14 cellular contexts compared by ENCODE assay signal in the genomic region with DNA sequence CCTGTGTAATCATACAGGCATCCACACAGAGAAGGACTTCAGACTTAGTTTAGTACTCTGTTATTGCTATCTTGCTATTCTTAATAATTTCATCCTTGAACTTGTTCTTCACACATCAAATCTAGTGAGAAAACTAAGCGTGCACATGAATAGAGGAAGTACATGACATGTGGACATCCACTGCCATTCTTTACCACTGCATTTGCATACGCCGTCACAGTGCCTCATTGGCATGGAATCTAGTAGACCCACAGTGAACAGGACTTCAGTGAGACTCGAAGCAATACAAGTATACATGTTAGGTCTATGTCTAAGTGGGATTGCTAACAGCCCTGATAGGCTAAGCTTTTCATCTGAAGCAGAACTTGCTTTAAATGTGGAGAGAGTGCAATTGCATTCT.
DNase-seq lines count a peak whose midpoint lies in the region; ATAC-seq, FAIRE-seq and TF ChIP-seq lines count a peak whose summit lies in the region.
"Had no signal": no experiment of that assay in that cellular context is flagged by ENCODE, and none has a peak within 500 bp of the region (broad histone marks: within the 10 kb centered on the region; RNA-seq: fewer than 3 reads in every experiment).

No MANE protein-coding gene starts in this region.

- no peak overlapping the region for H3K4me2 ChIP-seq in HepG2 (ENCODE audit: low read depth, low read length)

- intact Hi-C loops in HepG2 (cut with micrococcal nuclease; ENCODE audit: unreplicated experiment) = no loop called here

- H3K4me3 ChIP-seq in HepG2 (replicated peaks in 1 of 3; ENCODE audit: insufficient read depth in 1 of 3, low read depth in 2 of 3, low read length in 3 of 3) = no peak overlapping the region

- no peaks in the 10 kb centered on the region for H3K4me1 ChIP-seq in HepG2 (ENCODE audit: insufficient read depth, low read length)

- FAIRE-seq in HepG2 (lab: Jason Lieb, UNC) = no peak

- no peak for TF ChIP-seq EP300 in HepG2 (IDR thresholded peaks at IDR 0.05; ENCODE audit: low read depth in 2 of 2, low read length in 2 of 2)
- no peak for TF ChIP-seq EP300 in HepG2 (CRISPR knock-in tag; IDR thresholded peaks at IDR 0.05; ENCODE audit: borderline replicate concordance)

- H3K27me3 ChIP-seq in HepG2 (ENCODE audit: control insufficient read depth in 1 of 2, insufficient read depth in 2 of 2, low read length in 2 of 2) = no peaks in the 10 kb centered on the region

- TF ChIP-seq RAD21 in HepG2 (CRISPR knock-in tag; IDR thresholded peaks at IDR 0.05) = no peak

- H2AFZ ChIP-seq in HepG2 (ENCODE audit: low read length) = no peak overlapping the region

- no peaks in the 10 kb centered on the region for H4K20me1 ChIP-seq in HepG2 (ENCODE audit: insufficient read depth, low read length)

- no peak for TF ChIP-seq CTCF in HepG2 (CRISPR knock-in tag; IDR thresholded peaks at IDR 0.05)

- POLR2A ChIA-PET in HepG2 (lab: Yijun Ruan, JAX) = no interaction called here

- no peak overlapping the region for H3K9ac ChIP-seq in HepG2 (ENCODE audit: insufficient read depth, low read depth, low read length)

- ATAC-seq in GM18499 (IDR thresholded peaks at IDR 0.05; ENCODE audit: insufficient read depth, unreplicated experiment) (peak; percentile 73), GM19455 (IDR thresholded peaks at IDR 0.05; ENCODE audit: unreplicated experiment) (peak; percentile 78), HG02870 (IDR thresholded peaks at IDR 0.05; ENCODE audit: unreplicated experiment) (peak; percentile 79), HG03520 (IDR thresholded peaks at IDR 0.05; ENCODE audit: unreplicated experiment) (peak; percentile 93), HepG2 (no peak), HG02571 (IDR thresholded peaks at IDR 0.05; ENCODE audit: unreplicated experiment) (no peak)
- ATAC-seq: activated CD4-positive, CD25-positive, alpha-beta regulatory T cell treated with anti-CD3 and anti-CD28 coated beads, Interleukin-2, amount 50 U/mL, for 24 hours; SK-N-SH treated with all-trans-retinoic acid at 6 μM for 48 hours had no signal

- 0% methylated on average over 4 of the region's 4 CpGs for WGBS in HepG2 (ENCODE audit: low lambda C conversion rate)

- DNase-seq in HCEC 1CT (no peak), amygdala (lab: John Stamatoyannopoulos, UW) (no peak), HepG2 (ENCODE audit: low spot score) (no peak)
- DNase-seq: activated T-cell treated with anti-CD3 and anti-CD28 coated beads, Interleukin-2, amount 50 U/mL, for 1 hour; H9; NCI-H187; stimulated activated CD4-positive, alpha-beta T cell treated with anti-CD3 and anti-CD28 coated beads, Interleukin-1b, Interleukin-23, amount 100 ng/mL, for 48 hours had no signal

- H3K27ac ChIP-seq in HepG2 (ENCODE audit: extremely low read length, insufficient read depth, low read length) = no peak overlapping the region

- no peaks in the 10 kb centered on the region for H3K36me3 ChIP-seq in HepG2 (replicated peaks in 1 of 2; ENCODE audit: control insufficient read depth in 1 of 2, insufficient read depth in 2 of 2, low read length in 2 of 2)

- no peaks in the 10 kb centered on the region for H3K9me3 ChIP-seq in HepG2 (ENCODE audit: low read length)

- no peaks in the 10 kb centered on the region for H3K79me2 ChIP-seq in HepG2 (ENCODE audit: insufficient read depth, low read length)

- in situ Hi-C loops in HepG2 (cut with HindIII; ENCODE audit: extremely low pct_ligation_motif_present, low pct_unique_long_range_greater_than_20kb) = no loop called here

- no peak for TF ChIP-seq POLR2A in HepG2 (IDR thresholded peaks at IDR 0.05; ENCODE audit: insufficient read depth in 1 of 2, low read depth in 2 of 2, low read length in 2 of 2)

- CTCF ChIA-PET in HepG2 (lab: Yijun Ruan, JAX; ENCODE audit: low intra/inter-chr PET ratio, low total read pairs) = no interaction called here

- no TSS peak for BruUV-seq in HepG2 (replicated peaks; lab: Mats Ljungman, UMichigan)

TF ChIP-seq in HepG2, 621 proteins besides CTCF, POLR2A, EP300 and RAD21:
- TF ChIP-seq HOXD1 (CRISPR knock-in tag; IDR thresholded peaks at IDR 0.05) (no peak), SIN3B (IDR thresholded peaks at IDR 0.05; ENCODE audit: low read length) (no peak), ZC3H4 (CRISPR knock-in tag; IDR thresholded peaks at IDR 0.05; ENCODE audit: borderline replicate concordance) (no peak), ZNF333 (CRISPR knock-in tag; IDR thresholded peaks at IDR 0.05; ENCODE audit: borderline replicate concordance) (no peak)
- TF ChIP-seq, protein P1, sequence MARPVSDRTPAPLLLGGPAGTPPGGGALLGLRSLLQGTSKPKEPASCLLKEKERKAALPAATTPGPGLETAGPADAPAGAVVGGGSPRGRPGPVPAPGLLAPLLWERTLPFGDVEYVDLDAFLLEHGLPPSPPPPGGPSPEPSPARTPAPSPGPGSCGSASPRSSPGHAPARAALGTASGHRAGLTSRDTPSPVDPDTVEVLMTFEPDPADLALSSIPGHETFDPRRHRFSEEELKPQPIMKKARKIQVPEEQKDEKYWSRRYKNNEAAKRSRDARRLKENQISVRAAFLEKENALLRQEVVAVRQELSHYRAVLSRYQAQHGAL (CRISPR knock-in tag; IDR thresholded peaks at IDR 0.05; ENCODE audit: not compliant biosample characterization) = no peak
- TF ChIP-seq, protein P2, sequence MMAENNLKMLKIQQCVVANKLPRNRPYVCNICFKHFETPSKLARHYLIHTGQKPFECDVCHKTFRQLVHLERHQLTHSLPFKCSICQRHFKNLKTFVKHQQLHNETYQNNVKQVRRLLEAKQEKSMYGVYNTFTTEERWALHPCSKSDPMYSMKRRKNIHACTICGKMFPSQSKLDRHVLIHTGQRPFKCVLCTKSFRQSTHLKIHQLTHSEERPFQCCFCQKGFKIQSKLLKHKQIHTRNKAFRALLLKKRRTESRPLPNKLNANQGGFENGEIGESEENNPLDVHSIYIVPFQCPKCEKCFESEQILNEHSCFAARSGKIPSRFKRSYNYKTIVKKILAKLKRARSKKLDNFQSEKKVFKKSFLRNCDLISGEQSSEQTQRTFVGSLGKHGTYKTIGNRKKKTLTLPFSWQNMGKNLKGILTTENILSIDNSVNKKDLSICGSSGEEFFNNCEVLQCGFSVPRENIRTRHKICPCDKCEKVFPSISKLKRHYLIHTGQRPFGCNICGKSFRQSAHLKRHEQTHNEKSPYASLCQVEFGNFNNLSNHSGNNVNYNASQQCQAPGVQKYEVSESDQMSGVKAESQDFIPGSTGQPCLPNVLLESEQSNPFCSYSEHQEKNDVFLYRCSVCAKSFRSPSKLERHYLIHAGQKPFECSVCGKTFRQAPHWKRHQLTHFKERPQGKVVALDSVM (CRISPR knock-in tag; IDR thresholded peaks at IDR 0.05) = no peak
- TF ChIP-seq, protein P3, sequence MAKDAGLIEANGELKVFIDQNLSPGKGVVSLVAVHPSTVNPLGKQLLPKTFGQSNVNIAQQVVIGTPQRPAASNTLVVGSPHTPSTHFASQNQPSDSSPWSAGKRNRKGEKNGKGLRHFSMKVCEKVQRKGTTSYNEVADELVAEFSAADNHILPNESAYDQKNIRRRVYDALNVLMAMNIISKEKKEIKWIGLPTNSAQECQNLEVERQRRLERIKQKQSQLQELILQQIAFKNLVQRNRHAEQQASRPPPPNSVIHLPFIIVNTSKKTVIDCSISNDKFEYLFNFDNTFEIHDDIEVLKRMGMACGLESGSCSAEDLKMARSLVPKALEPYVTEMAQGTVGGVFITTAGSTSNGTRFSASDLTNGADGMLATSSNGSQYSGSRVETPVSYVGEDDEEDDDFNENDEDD (CRISPR knock-in tag; IDR thresholded peaks at IDR 0.05; ENCODE audit: borderline replicate concordance) = no peak
- TF ChIP-seq, protein P4, sequence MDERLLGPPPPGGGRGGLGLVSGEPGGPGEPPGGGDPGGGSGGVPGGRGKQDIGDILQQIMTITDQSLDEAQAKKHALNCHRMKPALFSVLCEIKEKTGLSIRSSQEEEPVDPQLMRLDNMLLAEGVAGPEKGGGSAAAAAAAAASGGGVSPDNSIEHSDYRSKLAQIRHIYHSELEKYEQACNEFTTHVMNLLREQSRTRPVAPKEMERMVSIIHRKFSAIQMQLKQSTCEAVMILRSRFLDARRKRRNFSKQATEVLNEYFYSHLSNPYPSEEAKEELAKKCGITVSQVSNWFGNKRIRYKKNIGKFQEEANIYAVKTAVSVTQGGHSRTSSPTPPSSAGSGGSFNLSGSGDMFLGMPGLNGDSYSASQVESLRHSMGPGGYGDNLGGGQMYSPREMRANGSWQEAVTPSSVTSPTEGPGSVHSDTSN (CRISPR knock-in tag; IDR thresholded peaks at IDR 0.05) = no peak

Comparison
In these comparisons a context has a peak if more than half of its experiments do, and no peak if none do; other contexts are left out.
1. ATAC-seq: peak in GM18499 (single experiment), GM19455 (single experiment), HG02870 (single experiment) and HG03520 (single experiment); none in HepG2 (single experiment) and HG02571 (single experiment).